ENCODE assay signal across 8 cellular contexts in the genomic region with DNA sequence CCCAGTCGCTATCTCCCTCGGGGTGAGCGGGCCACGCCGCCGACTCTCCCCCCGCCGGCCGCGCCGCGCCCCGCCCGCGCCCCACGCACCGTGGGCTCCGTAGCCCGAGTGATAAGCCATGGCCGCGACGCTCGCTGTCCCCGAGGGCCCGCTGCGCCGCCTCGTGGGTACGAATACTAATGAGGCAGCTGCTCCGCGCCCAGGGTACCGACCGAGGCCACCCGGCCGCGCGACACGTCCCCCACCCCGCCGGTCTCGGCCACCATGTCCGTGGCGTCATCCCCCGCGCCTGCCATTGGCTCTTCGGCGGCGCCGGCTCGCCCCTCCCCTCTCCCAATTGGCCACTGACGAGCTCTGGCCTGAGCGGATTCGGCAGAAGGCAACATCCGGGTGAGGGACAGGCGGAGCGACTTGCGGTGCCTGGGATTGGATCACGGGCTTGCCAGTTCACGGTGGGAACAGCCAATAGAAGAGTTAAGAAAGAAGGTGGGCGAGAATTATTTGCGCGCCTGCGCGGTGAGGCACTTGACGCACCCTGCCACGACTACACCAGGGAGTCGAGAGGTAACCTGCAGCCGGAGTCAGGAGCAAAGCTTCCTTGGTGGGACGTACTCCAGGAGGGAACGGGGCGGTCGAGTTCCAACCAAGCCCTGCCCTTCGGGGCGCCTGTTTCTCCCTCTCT. TPM values are rescaled to one million over a fixed set of nuclear protein-coding genes. Genes with fewer than 3 reads are reported as not detected.
A peak's percentile ranks its signal among the peaks of the same experiment; 100 is the strongest.
DNase-seq lines count a peak whose midpoint lies in the region; ATAC-seq and TF ChIP-seq lines count a peak whose summit lies in the region.

A gene with protein sequence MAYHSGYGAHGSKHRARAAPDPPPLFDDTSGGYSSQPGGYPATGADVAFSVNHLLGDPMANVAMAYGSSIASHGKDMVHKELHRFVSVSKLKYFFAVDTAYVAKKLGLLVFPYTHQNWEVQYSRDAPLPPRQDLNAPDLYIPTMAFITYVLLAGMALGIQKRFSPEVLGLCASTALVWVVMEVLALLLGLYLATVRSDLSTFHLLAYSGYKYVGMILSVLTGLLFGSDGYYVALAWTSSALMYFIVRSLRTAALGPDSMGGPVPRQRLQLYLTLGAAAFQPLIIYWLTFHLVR (minus strand): TSS at position 278 of the 682 bp plus-strand sequence. CDS start 158 bp downstream, at position 120.

- no peak within 1 kb of the TSS for H2AFZ ChIP-seq in OCI-LY1 (ENCODE audit: low read length)

- H3K27ac ChIP-seq in HUES64 (ENCODE audit: low read depth, low read length) (peak within 1 kb of the TSS; percentile 83; the same call in 1 of the 2 replicates), OCI-LY1 (ENCODE audit: low read depth, low read length, poor library complexity, severe bottlenecking) (no peak within 1 kb of the TSS)

- peak within 1 kb of the TSS; percentile 80 for H3K4me3 Mint-ChIP-seq in Calu3 (ENCODE audit: low read depth, unreplicated experiment)

- intact Hi-C loops in Calu3 (cut with micrococcal nuclease; ENCODE audit: unreplicated experiment): no loop called here

- no peaks in the 10 kb centered on the region for H3K9me2 ChIP-seq in OCI-LY1 (ENCODE audit: low read depth, low read length)

- in situ Hi-C loops in endometrial microvascular endothelial cells (cut with HindIII; ENCODE audit: inconsistent ontology term, low pct_unique_long_range_greater_than_20kb, low sequenced_read_pairs): no loop called here

- no TSS peak for BruUV-seq in Calu3 (replicated peaks; lab: Mats Ljungman, UMichigan)

- WGBS in HUES64: under 1% methylated on average over 74 of the region's 74 CpGs

- no peak for TF ChIP-seq CTCF in Calu3 (IDR thresholded peaks at IDR 0.05; ENCODE audit: unreplicated experiment)
- TF ChIP-seq CTCF in OCI-LY1 (IDR thresholded peaks at IDR 0.05; ENCODE audit: low read length): no peak; the same call in 1 of the 2 replicates

- H3K36me3 ChIP-seq in HUES64 (ENCODE audit: insufficient read depth, low read length) (peaks cover 15% of the 10 kb centered on the region), OCI-LY1 (ENCODE audit: insufficient read depth, low read length) (no peaks in the 10 kb centered on the region)

- peak within 1 kb of the TSS; percentile 92 for H3K4me2 ChIP-seq in OCI-LY1 (ENCODE audit: low read length)

- H3K79me2 ChIP-seq in OCI-LY1 (ENCODE audit: insufficient read depth, low read length): no peaks in the 10 kb centered on the region

- CTCF ChIA-PET in Calu3 (lab: Charles Lee): interaction anchor here (0.6 to 1.6 kb wide), 8 partner anchors 9 to 1884 kb away, joined by 3 to 11 read pairs (median 3); a partner anchor contains a TSS

- peaks cover 31% of the 10 kb centered on the region for H3K4me1 Mint-ChIP-seq in Calu3 (ENCODE audit: low read depth, unreplicated experiment)

- H4K20me1 ChIP-seq in OCI-LY1 (ENCODE audit: insufficient read depth, low read length): no peaks in the 10 kb centered on the region

- H3K9me3 ChIP-seq in HUES64 (ENCODE audit: insufficient read depth, low read depth, low read length): no peaks in the 10 kb centered on the region
- no peaks in the 10 kb centered on the region for H3K9me3 ChIP-seq in OCI-LY1 (ENCODE audit: low read length)

- peaks cover 5% of the 10 kb centered on the region; the same call in 1 of the 2 replicates for H3K4me1 ChIP-seq in HUES64 (ENCODE audit: insufficient read depth, low read length)
- peaks cover 22% of the 10 kb centered on the region for H3K4me1 ChIP-seq in OCI-LY1 (ENCODE audit: insufficient read depth, low read length, severe bottlenecking)

- DNase-seq in Calu3 (peak; percentile 98), mesenteric fat pad (ENCODE audit: low spot score) (peak; percentile 99)
- DNase-seq in activated CD8-positive, alpha-beta memory T cell treated with anti-CD3 and anti-CD28 coated beads, Interleukin-2, amount 50 U/mL, for 4 hours: peak; percentile 96
- DNase-seq in stimulated activated CD8-positive, alpha-beta memory T cell treated with anti-CD3 and anti-CD28 coated beads, Interleukin-15, amount 100 ng/mL, for 24 hours (ENCODE audit: low read depth): peak; percentile 86

- peaks cover 32% of the 10 kb centered on the region for H3K27me3 Mint-ChIP-seq in Calu3 (ENCODE audit: unreplicated experiment)

- ATAC-seq in GM21447 (IDR thresholded peaks at IDR 0.05; ENCODE audit: unreplicated experiment): peak; percentile 91

- peaks cover 42% of the 10 kb centered on the region for H3K36me3 Mint-ChIP-seq in Calu3 (ENCODE audit: insufficient read depth, unreplicated experiment)

- peaks cover 37% of the 10 kb centered on the region for H3K27me3 ChIP-seq in HUES64 (ENCODE audit: insufficient read depth, low read length)
- H3K27me3 ChIP-seq in OCI-LY1 (ENCODE audit: insufficient read depth, low read length): no peaks in the 10 kb centered on the region

- no peaks in the 10 kb centered on the region for H3F3A ChIP-seq in OCI-LY1 (ENCODE audit: insufficient read depth, low read length)

- H3K4me3 ChIP-seq in HUES64 (ENCODE audit: low read length) (peak within 1 kb of the TSS; percentile 69), OCI-LY1 (ENCODE audit: low read depth, low read length, poor library complexity, severe bottlenecking) (peak within 1 kb of the TSS; percentile 71)

- peak within 1 kb of the TSS; percentile 76 for H3K9ac ChIP-seq in HUES64 (ENCODE audit: low read depth, low read length)
- H3K9ac ChIP-seq in OCI-LY1 (ENCODE audit: low read length): peak within 1 kb of the TSS; percentile 78

- no peaks in the 10 kb centered on the region for H3K9me3 Mint-ChIP-seq in Calu3 (ENCODE audit: low read depth, unreplicated experiment)

- peak within 1 kb of the TSS; percentile 90 for H3K27ac Mint-ChIP-seq in Calu3 (ENCODE audit: unreplicated experiment)

RNA-seq across cellular contexts. Expression of the gene that starts here (rescaled TPM):
- 98.8 and 106 TPM in 2 replicates for total RNA-seq in Calu3 (2022)
- 49.8 TPM for polyA plus RNA-seq in HUES64 (2013, experiment 1 of 2)
- 44.6 TPM for polyA plus RNA-seq in HUES64 (2013, experiment 2 of 2)
- 171 TPM for total RNA-seq in endometrial microvascular endothelial cells (ENCODE audit: inconsistent ontology term)
- 81.7 TPM for total RNA-seq in mesenteric fat pad
